9 cellular contexts compared by ENCODE assay signal in the genomic region with DNA sequence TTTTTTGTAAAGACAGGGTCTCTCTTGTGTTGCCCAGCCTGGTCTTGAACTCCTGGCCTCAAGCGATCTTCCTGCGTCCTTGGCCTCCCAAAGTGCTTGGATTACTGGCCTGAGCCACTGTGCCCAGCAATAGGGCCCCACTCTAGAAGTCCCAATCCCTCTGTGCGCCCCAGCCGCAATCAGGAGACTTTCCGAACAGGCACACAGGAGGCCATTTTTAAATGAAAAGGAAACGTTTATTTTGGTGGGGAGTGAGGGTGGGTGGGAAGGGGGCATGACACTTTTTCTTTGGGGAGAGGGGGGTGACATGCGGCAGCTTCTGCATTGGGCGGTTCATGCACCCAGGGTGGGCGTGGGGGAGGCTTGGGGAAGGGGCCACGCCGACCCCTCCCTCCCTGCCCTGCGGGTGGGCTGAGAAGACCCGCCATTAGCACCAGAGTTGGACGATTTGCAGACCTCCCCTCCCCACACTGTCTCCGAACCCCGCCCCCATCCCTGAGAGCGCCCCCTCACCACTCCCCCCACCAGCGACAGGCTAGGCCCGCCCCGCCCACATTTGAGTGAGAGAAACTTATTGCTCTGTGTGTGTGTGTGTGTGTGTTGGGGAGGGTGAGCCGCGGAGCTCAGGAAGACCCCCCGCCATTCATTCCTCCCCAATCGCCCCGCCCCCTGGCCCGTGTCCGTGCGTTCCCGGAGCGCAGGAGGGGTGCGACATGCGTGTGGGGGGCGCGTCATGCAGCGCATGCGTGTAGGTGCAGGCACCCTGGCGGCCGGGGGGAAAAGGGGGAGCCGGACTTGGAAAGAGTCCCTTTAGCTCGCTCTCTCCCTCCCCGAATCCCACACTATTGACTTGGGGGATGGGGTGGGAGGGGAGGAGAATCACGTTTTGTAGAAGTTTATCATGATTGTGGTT. TPM values are rescaled to one million over a fixed set of nuclear protein-coding genes. Genes with fewer than 3 reads are reported as not detected.
A peak's percentile ranks its signal among the peaks of the same experiment; 100 is the strongest.
DNase-seq lines count a peak whose midpoint lies in the region; ATAC-seq lines count a peak whose summit lies in the region.
"Had no signal": no experiment of that assay in that cellular context is flagged by ENCODE, and none has a peak within 500 bp of the region (broad histone marks: within the 10 kb centered on the region; RNA-seq: fewer than 3 reads in every experiment).

No MANE protein-coding gene starts in this region.

- H3K4me3 Mint-ChIP-seq in stimulated activated naive B cell treated with anti-CD40 and anti-IgM and Interleukin-4, amounts not matched to agents 10 μg/mL and 1 μg/mL and 100 μg/mL, for 72 hours = peak overlapping the region in 1 of 2 donors; percentile 37
- H3K4me3 Mint-ChIP-seq: activated T-cell treated with anti-CD3 and anti-CD28 coated beads, Interleukin-2, amount 50 U/mL, for 24 hours had no signal

- ATAC-seq in left cardiac atrium (peak; percentile 25 to 40), GM18867 (IDR thresholded peaks at IDR 0.05; ENCODE audit: unreplicated experiment) (no peak), GM21390 (IDR thresholded peaks at IDR 0.05; ENCODE audit: unreplicated experiment) (no peak)
- ATAC-seq in stimulated activated naive B cell treated with anti-CD40 and anti-IgM and Interleukin-4, amounts not matched to agents 10 μg/mL and 1 μg/mL and 100 μg/mL, for 72 hours (replicated peaks) = peak in 1 of 2 donors; percentile 17

- DNase-seq in activated CD4-positive, alpha-beta T cell treated with anti-CD3 and anti-CD28 coated beads for 48 hours = peak; percentile 35
- no peak for DNase-seq in activated CD4-positive, alpha-beta T cell treated with anti-CD3 and anti-CD28 coated beads for 1 hour
- DNase-seq in NCI-H510A (lab: John Stamatoyannopoulos, UW) (peak; percentile 63), left cardiac atrium (no peak)
- DNase-seq in stimulated activated naive B cell treated with anti-CD40 and anti-IgM and Interleukin-4, amounts not matched to agents 10 μg/mL and 1 μg/mL and 100 μg/mL, for 72 hours = no peak
- no peak for DNase-seq in stimulated activated CD4-positive, alpha-beta T cell treated with anti-CD3 and anti-CD28 coated beads, Interleukin-4, amount 100 ng/mL, for 1 hour
- DNase-seq: activated T-cell treated with anti-CD3 and anti-CD28 coated beads, Interleukin-2, amount 50 U/mL, for 24 hours had no signal

- peaks cover 76% of the 10 kb centered on the region in 2 donors for H3K27me3 Mint-ChIP-seq in stimulated activated naive B cell treated with anti-CD40 and anti-IgM and Interleukin-4, amounts not matched to agents 10 μg/mL and 1 μg/mL and 100 μg/mL, for 72 hours

- H3K27ac Mint-ChIP-seq in stimulated activated naive B cell treated with anti-CD40 and anti-IgM and Interleukin-4, amounts not matched to agents 10 μg/mL and 1 μg/mL and 100 μg/mL, for 72 hours = peak overlapping the region; percentile 27
- H3K27ac Mint-ChIP-seq: activated T-cell treated with anti-CD3 and anti-CD28 coated beads, Interleukin-2, amount 50 U/mL, for 24 hours had no signal

- H3K9me3 Mint-ChIP-seq in stimulated activated naive B cell treated with anti-CD40 and anti-IgM and Interleukin-4, amounts not matched to agents 10 μg/mL and 1 μg/mL and 100 μg/mL, for 72 hours = peaks cover 9 to 10% of the 10 kb centered on the region in 2 donors
- H3K9me3 Mint-ChIP-seq: activated T-cell treated with anti-CD3 and anti-CD28 coated beads, Interleukin-2, amount 50 U/mL, for 24 hours had no signal

- intact Hi-C loops in left cardiac atrium (cut with DNase I) = no loop called here

- peaks cover 5 to 20% of the 10 kb centered on the region in 2 donors for H3K36me3 Mint-ChIP-seq in stimulated activated naive B cell treated with anti-CD40 and anti-IgM and Interleukin-4, amounts not matched to agents 10 μg/mL and 1 μg/mL and 100 μg/mL, for 72 hours

- H3K4me1 Mint-ChIP-seq in stimulated activated naive B cell treated with anti-CD40 and anti-IgM and Interleukin-4, amounts not matched to agents 10 μg/mL and 1 μg/mL and 100 μg/mL, for 72 hours = peaks cover 27 to 32% of the 10 kb centered on the region in 2 donors

RNA-seq across cellular contexts. Expression of a gene that starts 17.2 kb away (rescaled TPM):
- 1 to 10 TPM; 2.7 to 4.0 TPM for total RNA-seq in left cardiac atrium

RNA-seq across cellular contexts. Expression of a gene that starts 53.5 kb away (rescaled TPM):
- total RNA-seq in left cardiac atrium = under 1 TPM; 0.47 to 0.97 TPM

Comparison
In these comparisons a context has a peak if more than half of its experiments do, and no peak if none do; other contexts are left out.
1. DNase-seq: peak in activated CD4-positive, alpha-beta T cell treated with anti-CD3 and anti-CD28 coated beads for 48 hours (single experiment) and NCI-H510A (single experiment); none in activated CD4-positive, alpha-beta T cell treated with anti-CD3 and anti-CD28 coated beads for 1 hour (single experiment), left cardiac atrium (single experiment), stimulated activated naive B cell treated with anti-CD40 and anti-IgM and Interleukin-4, amounts not matched to agents 10 μg/mL and 1 μg/mL and 100 μg/mL, for 72 hours (single experiment) and stimulated activated CD4-positive, alpha-beta T cell treated with anti-CD3 and anti-CD28 coated beads, Interleukin-4, amount 100 ng/mL, for 1 hour (single experiment).
2. ATAC-seq: peak in left cardiac atrium (2 of 2); none in GM18867 (single experiment) and GM21390 (single experiment).